26 cellular contexts compared by ENCODE assay signal in genomic region chr7:67489881-67490280, GRCh38.
"Had no signal": no experiment of that assay in that cellular context is flagged by ENCODE, and none has a peak within 500 bp of the region (broad histone marks: within the 10 kb centered on the region; RNA-seq: fewer than 3 reads in every experiment).

No MANE protein-coding gene starts in this region.

- H3K36me3 ChIP-seq: brain microvascular endothelial cell, WERI-Rb-1 had no signal

- H3K27me3 ChIP-seq: brain microvascular endothelial cell, dorsolateral prefrontal cortex had no signal

- H3K27ac ChIP-seq: brain microvascular endothelial cell, coronary artery, dorsolateral prefrontal cortex, WERI-Rb-1 had no signal

- DNase-seq: activated B cell treated with CpG ODN at 0.5 μM for 24 hours; activated CD4-positive, alpha-beta T cell treated with anti-CD3 and anti-CD28 coated beads for 4 hours; activated CD4-positive, alpha-beta T cell treated with anti-CD3 and anti-CD28 coated beads, Interleukin-2, amount 50 U/mL, for 1 hour; activated CD4-positive, alpha-beta T cell treated with anti-CD3 and anti-CD28 coated beads, Interleukin-2, amount 50 U/mL, for 48 hours; activated CD8-positive, alpha-beta memory T cell treated with anti-CD3 and anti-CD28 coated beads for 24 hours; activated CD8-positive, alpha-beta T cell treated with anti-CD3 and anti-CD28 coated beads for 36 hours; activated effector memory CD4-positive, alpha-beta T cell treated with Interleukin-2 at 50 U/mL for 16 hours; activated gamma-delta T cell treated with Interleukin-2 at 50 U/mL for 16 hours; activated naive CD4-positive, alpha-beta T cell treated with anti-CD3 and anti-CD28 coated beads, Interleukin-2, amount 50 U/mL, for 16 hours; activated naive CD4-positive, alpha-beta T cell treated with Interleukin-2 at 50 U/mL for 16 hours; activated T-cell treated with anti-CD3 and anti-CD28 coated beads, Interleukin-2, amount 50 U/mL, for 4 hours; amniotic stem cell; anterior cingulate cortex; brain microvascular endothelial cell; dorsolateral prefrontal cortex; effector memory CD4-positive, alpha-beta T cell; endodermal cell; foreskin fibroblast; head of caudate nucleus; hippocampal formation; T1000; WERI-Rb-1 had no signal

- FAIRE-seq: astrocyte, bronchial epithelial cell, frontal cortex had no signal

- H3K4me3 ChIP-seq: coronary artery, dorsolateral prefrontal cortex had no signal
